Comparison of ENCODE assay signal across 23 cellular contexts in genomic region chr1:26983863-26984262, GRCh38. TPM values are rescaled to one million over a fixed set of nuclear protein-coding genes. Genes with fewer than 3 reads are reported as not detected.
"Had no signal": no experiment of that assay in that cellular context is flagged by ENCODE, and none has a peak within 500 bp of the region (broad histone marks: within the 10 kb centered on the region; RNA-seq: fewer than 3 reads in every experiment).

No MANE protein-coding gene starts in this region.

- H3K27me3 ChIP-seq: MG63 had no signal

- H3K4me1 ChIP-seq: SJSA1 had no signal

- H3K27ac ChIP-seq: SJSA1, SK-N-MC had no signal

- H3K4me3 ChIP-seq: MG63, SJSA1, SK-N-MC had no signal

- DNase-seq: Karpas-422, KG1, MG63, NCI-H1092, NCI-H1105 treated with DMSO at 0.1 percent for 48 hours, NCI-H1417 treated with DMSO at 0.1 percent for 48 hours, NCI-H146, NCI-H1694 treated with DMSO at 0.1 percent for 48 hours, NCI-H1930, NCI-H2081, NCI-H2107, NCI-H226, NCI-H446, NCI-H510A, NCI-H524 treated with DMSO at 0.1 percent for 48 hours, NCI-H69, NCI-H774, Right ventricle myocardium superior, RPMI8226, SIG-M5 had no signal

- H3K9me3 ChIP-seq: MG63, SJSA1 had no signal

- H3K36me3 ChIP-seq: MG63, SJSA1 had no signal

RNA-seq across cellular contexts. Expression of gene KDF1, which starts 23.6 kb away (rescaled TPM):
- total RNA-seq: HT1080, SJSA1 had no signal
